ENCODE assay signal across 8 cellular contexts in the genomic region with DNA sequence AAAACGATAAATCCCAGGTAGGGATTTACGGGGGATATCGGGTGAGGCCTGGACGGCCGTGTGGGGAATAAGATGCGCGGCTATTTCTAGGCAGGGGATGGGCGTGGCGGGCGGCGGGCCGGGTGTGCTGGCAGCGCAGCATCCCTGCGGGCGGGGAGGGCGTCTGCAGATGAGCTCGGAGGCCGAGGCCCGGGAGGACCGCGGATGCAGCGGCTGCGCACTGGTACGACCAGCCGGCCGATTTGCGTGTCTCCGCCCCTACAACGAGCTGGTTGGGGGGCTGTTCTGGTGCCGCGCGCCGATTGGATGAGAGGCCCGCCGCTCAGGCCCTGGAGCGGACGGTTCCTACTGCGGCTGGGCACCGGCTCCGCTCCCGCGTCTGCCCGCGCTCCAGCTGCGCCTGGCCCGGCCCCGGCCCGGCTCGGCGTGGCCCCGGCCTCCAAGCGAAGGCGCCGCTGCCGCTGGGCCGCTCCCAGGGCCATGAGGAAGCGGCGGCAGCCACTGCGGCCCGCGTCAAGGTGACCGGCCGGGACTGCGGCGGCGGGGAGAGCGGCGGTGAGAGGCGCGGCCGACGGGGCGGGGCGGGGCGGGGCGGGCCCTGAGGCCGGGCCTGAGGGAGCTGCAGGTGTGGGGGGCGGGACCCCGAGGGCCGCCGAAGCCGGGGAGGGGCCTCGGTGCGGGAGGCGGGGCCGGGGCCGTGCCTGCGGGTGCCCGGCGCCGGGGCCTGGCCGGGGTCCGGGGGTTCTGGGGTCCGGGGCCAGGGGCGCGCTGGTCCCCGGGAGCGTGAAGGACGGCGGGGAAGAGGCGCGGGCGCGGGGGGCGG. TPM values are rescaled to one million over a fixed set of nuclear protein-coding genes. Genes with fewer than 3 reads are reported as not detected.
DNase-seq lines count a peak whose midpoint lies in the region; ATAC-seq and TF ChIP-seq lines count a peak whose summit lies in the region.

A gene with protein sequence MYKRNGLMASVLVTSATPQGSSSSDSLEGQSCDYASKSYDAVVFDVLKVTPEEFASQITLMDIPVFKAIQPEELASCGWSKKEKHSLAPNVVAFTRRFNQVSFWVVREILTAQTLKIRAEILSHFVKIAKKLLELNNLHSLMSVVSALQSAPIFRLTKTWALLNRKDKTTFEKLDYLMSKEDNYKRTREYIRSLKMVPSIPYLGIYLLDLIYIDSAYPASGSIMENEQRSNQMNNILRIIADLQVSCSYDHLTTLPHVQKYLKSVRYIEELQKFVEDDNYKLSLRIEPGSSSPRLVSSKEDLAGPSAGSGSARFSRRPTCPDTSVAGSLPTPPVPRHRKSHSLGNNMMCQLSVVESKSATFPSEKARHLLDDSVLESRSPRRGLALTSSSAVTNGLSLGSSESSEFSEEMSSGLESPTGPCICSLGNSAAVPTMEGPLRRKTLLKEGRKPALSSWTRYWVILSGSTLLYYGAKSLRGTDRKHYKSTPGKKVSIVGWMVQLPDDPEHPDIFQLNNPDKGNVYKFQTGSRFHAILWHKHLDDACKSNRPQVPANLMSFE (plus strand): TSS at position 325 of the 823 bp plus-strand sequence. CDS start 47,508 bp downstream, outside the sequence.

- no peaks in the 10 kb centered on the region for H3K27me3 ChIP-seq in right atrium auricular region
- H3K27me3 ChIP-seq in prostate gland (replicated peaks; ENCODE audit: insufficient read depth): no peaks in the 10 kb centered on the region

- intact Hi-C loops in prostate gland (cut with DNase I): loop anchor here (5.0 kb wide), 1 partner anchor 52 kb away; a partner anchor contains a TSS

- H3K9me3 ChIP-seq in T-helper 17 cell (ENCODE audit: control insufficient read depth, low read length, poor library complexity, severe bottlenecking) (no peaks in the 10 kb centered on the region), right atrium auricular region (no peaks in the 10 kb centered on the region), prostate gland (no peaks in the 10 kb centered on the region)

- H3K27me3 Mint-ChIP-seq in T-helper 17 cell: peaks cover 1% of the 10 kb centered on the region

- under 1% methylated on average over 57 of the region's 105 CpGs for WGBS in prostate gland

- peak within 1 kb of the TSS; percentile 32 for H3K27ac Mint-ChIP-seq in T-helper 17 cell

- H3K4me3 Mint-ChIP-seq in T-helper 17 cell: peak within 1 kb of the TSS; percentile 88

- no peaks in the 10 kb centered on the region for H3K36me3 Mint-ChIP-seq in T-helper 17 cell (ENCODE audit: low read depth)

- H3K4me1 ChIP-seq in right atrium auricular region (peaks cover 0 to 13% of the 10 kb centered on the region in 2 donors), prostate gland (replicated peaks) (no peaks in the 10 kb centered on the region)

- ATAC-seq in GM18502 (IDR thresholded peaks at IDR 0.05; ENCODE audit: poor library complexity, unreplicated experiment) (peak; percentile 98), HG02943 (IDR thresholded peaks at IDR 0.05; ENCODE audit: low read depth, unreplicated experiment) (peak; percentile 98), T-helper 17 cell (peak; percentile 94)

- no peak for TF ChIP-seq CTCF in right atrium auricular region (IDR thresholded peaks at IDR 0.05)
- TF ChIP-seq CTCF in prostate gland (IDR thresholded peaks at IDR 0.05): peak in 2 of 4 experiments; percentile 19 to 28

- peaks cover 10% of the 10 kb centered on the region for H3K4me1 Mint-ChIP-seq in T-helper 17 cell

- peak; percentile 54 to 88 for DNase-seq in NCI-H187 (lab: John Stamatoyannopoulos, UW)
- peak; percentile 76 to 80 (median 78) for DNase-seq in T-helper 17 cell
- peak; percentile 62 to 98 (median 94) for DNase-seq in anterior cingulate cortex (lab: John Stamatoyannopoulos, UW)
- DNase-seq in right atrium auricular region (ENCODE audit: low spot score): peak; percentile 95
- DNase-seq in prostate gland (ENCODE audit: low spot score): peak; percentile 95
- peak; percentile 95 for DNase-seq in ureter (ENCODE audit: low spot score)

- H3K36me3 ChIP-seq in right atrium auricular region: no peaks in the 10 kb centered on the region
- H3K36me3 ChIP-seq in prostate gland: no peaks in the 10 kb centered on the region

- H3K27ac ChIP-seq in right atrium auricular region: peak within 1 kb of the TSS; percentile 72 to 87
- peak within 1 kb of the TSS; percentile 63 to 83 for H3K27ac ChIP-seq in prostate gland

- peak within 1 kb of the TSS; percentile 47 to 62 for H3K4me3 ChIP-seq in right atrium auricular region
- peak within 1 kb of the TSS; percentile 56 to 78 for H3K4me3 ChIP-seq in prostate gland

- peak; percentile 21 for TF ChIP-seq POLR2A in prostate gland (IDR thresholded peaks at IDR 0.05)

RNA-seq across cellular contexts. Expression of the gene that starts here (rescaled TPM):
- total RNA-seq in T-helper 17 cell (10 to 100 TPM in 1 of 2 donors, 1 to 10 TPM in 1; 9.3 to 12.6 TPM), right atrium auricular region (10 to 100 TPM in 1 of 2 donors, 1 to 10 TPM in 1; 9.7 to 17.7 TPM), prostate gland (10 to 100 TPM; 14.7 to 20.7 TPM), ureter (48.8 TPM)

Comparison
In these comparisons a context has a peak if more than half of its experiments do, and no peak if none do; other contexts are left out.
1. Peak in every context shown above with its lines: DNase-seq, ATAC-seq, H3K4me3 ChIP-seq and H3K27ac ChIP-seq.